In genomic region chr5:53980061-53980460, GRCh38 we compare ENCODE assay signal across 1 cellular context.
TF ChIP-seq lines count a peak whose summit lies in the region.

No MANE protein-coding gene starts in this region.

TF ChIP-seq in HepG2, 621 proteins besides CTCF, POLR2A, EP300 and RAD21 (continued from another document):
- TF ChIP-seq, protein P1, sequence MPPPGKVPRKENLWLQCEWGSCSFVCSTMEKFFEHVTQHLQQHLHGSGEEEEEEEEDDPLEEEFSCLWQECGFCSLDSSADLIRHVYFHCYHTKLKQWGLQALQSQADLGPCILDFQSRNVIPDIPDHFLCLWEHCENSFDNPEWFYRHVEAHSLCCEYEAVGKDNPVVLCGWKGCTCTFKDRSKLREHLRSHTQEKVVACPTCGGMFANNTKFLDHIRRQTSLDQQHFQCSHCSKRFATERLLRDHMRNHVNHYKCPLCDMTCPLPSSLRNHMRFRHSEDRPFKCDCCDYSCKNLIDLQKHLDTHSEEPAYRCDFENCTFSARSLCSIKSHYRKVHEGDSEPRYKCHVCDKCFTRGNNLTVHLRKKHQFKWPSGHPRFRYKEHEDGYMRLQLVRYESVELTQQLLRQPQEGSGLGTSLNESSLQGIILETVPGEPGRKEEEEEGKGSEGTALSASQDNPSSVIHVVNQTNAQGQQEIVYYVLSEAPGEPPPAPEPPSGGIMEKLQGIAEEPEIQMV (CRISPR knock-in tag; IDR thresholded peaks at IDR 0.05; ENCODE audit: low read depth): no peak
